ENCODE assay signal across 8 cellular contexts in genomic region chr22:34998921-34999320, GRCh38.
"Had no signal": no experiment of that assay in that cellular context is flagged by ENCODE, and none has a peak within 500 bp of the region (broad histone marks: within the 10 kb centered on the region; RNA-seq: fewer than 3 reads in every experiment).

No MANE protein-coding gene starts in this region.

- H3K4me1 Mint-ChIP-seq: GM23338 had no signal

- H3K4me3 ChIP-seq: GM23338 had no signal

- DNase-seq: H9, HCEC 1CT, KBM-7 had no signal

- H3K27ac ChIP-seq: KMS-11 had no signal

- H3K4me3 Mint-ChIP-seq: GM23338, H9 had no signal

- H3K9ac ChIP-seq: KMS-11 had no signal

- FAIRE-seq: H1, H54, HTR-8/SVneo had no signal

- H3K27ac Mint-ChIP-seq: GM23338, H9 had no signal

- H3K9me3 Mint-ChIP-seq: H9 had no signal

- H2AFZ ChIP-seq: GM23338 had no signal

- ATAC-seq: GM23338 had no signal

- H3K4me2 ChIP-seq: GM23338, KMS-11 had no signal
